ENCODE assay signal across 8 cellular contexts in genomic region chr5:65624025-65624569, GRCh38. TPM values are rescaled to one million over a fixed set of nuclear protein-coding genes. Genes with fewer than 3 reads are reported as not detected.
DNase-seq lines count a peak whose midpoint lies in the region; ATAC-seq, FAIRE-seq and TF ChIP-seq lines count a peak whose summit lies in the region.

TRIM23 (minus strand) TSS chr5:65624333; CDS start chr5:65624274, 59 bp downstream.

- H3K4me1 ChIP-seq in pancreas, result peaks cover 9 to 22% (median 19%) of the 10 kb centered on the region in 3 donors
- peaks cover 22 to 31% of the 10 kb centered on the region in 2 donors for H3K4me1 ChIP-seq in thyroid gland

- TF ChIP-seq POLR2A in GM10847 (IDR thresholded peaks at IDR 0.05; ENCODE audit: extremely low read depth, insufficient read length) (peak; percentile 64), thyroid gland (IDR thresholded peaks at IDR 0.05) (peak in 1 of 2 donors; percentile 61)

- peaks cover 15 to 17% of the 10 kb centered on the region in 2 donors for H3K36me3 Mint-ChIP-seq in activated naive CD4-positive, alpha-beta T cell treated with anti-CD3 and anti-CD28 coated beads, Interleukin-2, amount 50 U/mL, for 72 hours

- no peaks in the 10 kb centered on the region for H3K9me3 ChIP-seq in pancreas
- no peaks in the 10 kb centered on the region for H3K9me3 ChIP-seq in thyroid gland

- H3K9me3 Mint-ChIP-seq in activated naive CD4-positive, alpha-beta T cell treated with anti-CD3 and anti-CD28 coated beads, Interleukin-2, amount 50 U/mL, for 72 hours, result no peaks in the 10 kb centered on the region

- TF ChIP-seq CTCF in pancreas (IDR thresholded peaks at IDR 0.05), result no peak
- TF ChIP-seq CTCF in thyroid gland (IDR thresholded peaks at IDR 0.05), result no peak

- intact Hi-C loops in Right ventricle myocardium inferior (cut with DNase I) (no loop called here), pancreas (cut with DNase I) (no loop called here), thyroid gland (cut with DNase I) (no loop called here)

- whole genome bisulfite sequencing in pancreas, 2 donors, result 0% methylated on average over 32 of the region's 32 CpGs
- WGBS in thyroid gland, 2 donors, result 0% methylated on average over 28 to 32 of the region's 32 CpGs

- peak within 1 kb of the TSS; percentile 66 to 92 (median 79) for H3K4me3 ChIP-seq in pancreas
- H3K4me3 ChIP-seq in thyroid gland (replicated peaks in 1 of 3), result peak within 1 kb of the TSS; percentile 33 to 95 (median 74)

- DNase-seq in NCI-H1092 treated with DMSO at 0.1 percent for 48 hours (lab: John Stamatoyannopoulos, UW), result peak; percentile 94
- peak; percentile 84 to 93 for DNase-seq in activated naive CD4-positive, alpha-beta T cell treated with anti-CD3 and anti-CD28 coated beads, Interleukin-2, amount 50 U/mL, for 72 hours (ENCODE audit: low spot score in 2 of 2)
- DNase-seq in Right ventricle myocardium inferior (ENCODE audit: missing footprints), result peak; percentile 97
- DNase-seq in pancreas, result peak; percentile 88 to 94 (median 88)
- peak; percentile 93 for DNase-seq in thyroid gland

- H3K27me3 ChIP-seq in pancreas, result no peaks in the 10 kb centered on the region
- no peaks in the 10 kb centered on the region for H3K27me3 ChIP-seq in thyroid gland

- peak within 1 kb of the TSS; percentile 92 to 98 for H3K27ac Mint-ChIP-seq in activated naive CD4-positive, alpha-beta T cell treated with anti-CD3 and anti-CD28 coated beads, Interleukin-2, amount 50 U/mL, for 72 hours

- H3K36me3 ChIP-seq in pancreas (no peaks in the 10 kb centered on the region), thyroid gland (no peaks in the 10 kb centered on the region)

- ATAC-seq in HG02623 (IDR thresholded peaks at IDR 0.05; ENCODE audit: unreplicated experiment) (peak; percentile 95), SK-N-SH treated with all-trans-retinoic acid at 6 μM for 48 hours (peak; percentile 99), Right ventricle myocardium inferior (peak; percentile 99), pancreas (peak; percentile 96 to 99 (median 97))
- ATAC-seq in activated naive CD4-positive, alpha-beta T cell treated with anti-CD3 and anti-CD28 coated beads, Interleukin-2, amount 50 U/mL, for 72 hours, result peak; percentile 97 to 99

- no peak for FAIRE-seq in pancreas (lab: Jason Lieb, UNC)

- H3K27ac ChIP-seq in pancreas (peak within 1 kb of the TSS; percentile 28 to 83 (median 74)), thyroid gland (peak within 1 kb of the TSS; percentile 75 to 92 (median 80))

TF ChIP-seq in SK-N-SH treated with all-trans-retinoic acid at 6 μM for 48 hours, 23 proteins besides CTCF, POLR2A, EP300 and RAD21:
- TF ChIP-seq ZFP3 (CRISPR knock-in tag; IDR thresholded peaks at IDR 0.05) (peak; percentile 80; the same call in 1 of the 2 replicates), ARNTL (CRISPR knock-in tag; IDR thresholded peaks at IDR 0.05; ENCODE audit: borderline replicate concordance, low read depth) (no peak)

RNA-seq across cellular contexts. Expression of gene TRIM23, which starts in this region (rescaled TPM):
- 10 to 100 TPM in 1 of 2 donors, 1 to 10 TPM in 1; 4.9 to 11.0 TPM for total RNA-seq in activated naive CD4-positive, alpha-beta T cell treated with anti-CD3 and anti-CD28 coated beads, Interleukin-2, amount 50 U/mL, for 72 hours
- total RNA-seq in Right ventricle myocardium inferior (18.1 TPM), pancreas (1 to 10 TPM; 4.5 to 10.0 (median 5.9) TPM), thyroid gland (10 to 100 TPM; 14.9 to 29.2 (median 17.4) TPM)
- polyA plus RNA-seq in pancreas, result 1 to 10 TPM; 2.1 to 3.6 TPM

Comparison
In these comparisons a context has a peak if more than half of its experiments do, and no peak if none do; other contexts are left out.
1. Peak in every context shown above with its lines: DNase-seq, ATAC-seq, H3K4me3 ChIP-seq and H3K27ac ChIP-seq.